25 cellular contexts compared by ENCODE assay signal in genomic region chr11:80686889-80687288, GRCh38.
DNase-seq lines count a peak whose midpoint lies in the region; ATAC-seq and TF ChIP-seq lines count a peak whose summit lies in the region.
"Had no signal": no experiment of that assay in that cellular context is flagged by ENCODE, and none has a peak within 500 bp of the region (broad histone marks: within the 10 kb centered on the region; RNA-seq: fewer than 3 reads in every experiment).

No MANE protein-coding gene starts in this region.

- H2AFZ ChIP-seq in GM23338 = no peak overlapping the region

- CTCF ChIA-PET in WTC11 (lab: Charles Lee) = no interaction called here

- H3K18ac ChIP-seq in mesendoderm (ENCODE audit: low read length) = no peak overlapping the region

- no peaks in the 10 kb centered on the region for H3K27me3 Mint-ChIP-seq in GM23338 (ENCODE audit: insufficient read depth, low read depth, poor library complexity)
- H3K27me3 Mint-ChIP-seq in WTC11 (ENCODE audit: low read depth) = no peaks in the 10 kb centered on the region
- H3K27me3 Mint-ChIP-seq in endodermal cell (ENCODE audit: insufficient read depth) = no peaks in the 10 kb centered on the region
- H3K27me3 Mint-ChIP-seq: CD4-positive, alpha-beta memory T cell; CD4-positive, CD25-positive, alpha-beta regulatory T cell; CD8-positive, alpha-beta memory T cell had no signal

- H3K27ac ChIP-seq in GM23338 (ENCODE audit: low read depth) (no peak overlapping the region), endodermal cell (ENCODE audit: low read depth, low read length) (no peak overlapping the region), mesendoderm (ENCODE audit: low read depth, low read length) (no peak overlapping the region)
- H3K27ac ChIP-seq: BLaER1 had no signal

- H2BK120ac ChIP-seq in mesendoderm (ENCODE audit: low read depth, low read length) = no peak overlapping the region

- H3K27ac Mint-ChIP-seq in GM23338 (no peak overlapping the region), WTC11 (no peak overlapping the region), endodermal cell (no peak overlapping the region)
- H3K27ac Mint-ChIP-seq: CD14-positive monocyte; CD4-positive, alpha-beta memory T cell; CD4-positive, CD25-positive, alpha-beta regulatory T cell; CD8-positive, alpha-beta memory T cell had no signal

- no peak overlapping the region for H2BK15ac ChIP-seq in mesendoderm (replicated peaks; ENCODE audit: low read depth)

- no peak overlapping the region for H3K56ac ChIP-seq in mesendoderm (ENCODE audit: low read length)

- H3K23ac ChIP-seq in mesendoderm (ENCODE audit: low read length) = no peak overlapping the region

- no peaks in the 10 kb centered on the region for H3F3A ChIP-seq in GM23338 (replicated peaks; ENCODE audit: low read depth)

- H3K4me3 ChIP-seq in GM23338 (no peak overlapping the region), endodermal cell (ENCODE audit: low read length) (no peak overlapping the region), mesendoderm (ENCODE audit: low read length) (no peak overlapping the region)
- H3K4me3 ChIP-seq: BLaER1 had no signal

- no peak overlapping the region for H2BK5ac ChIP-seq in mesendoderm (ENCODE audit: low read length)

- no peaks in the 10 kb centered on the region for H3K79me2 ChIP-seq in GM23338 (replicated peaks; ENCODE audit: insufficient read depth)
- H3K79me2 ChIP-seq in mesendoderm (ENCODE audit: control insufficient read depth, insufficient read depth, low read length) = no peaks in the 10 kb centered on the region

- 93% methylated on average over 4 of the region's 4 CpGs; no CpG with 5 or more reads in 1 of the 2 experiments for WGBS in endodermal cell (ENCODE audit: insufficient coverage in 1 of 2, insufficient read length in 1 of 2), 2 experiments
- no CpG with 5 or more reads among the region's 4 CpGs for WGBS in mesendoderm (ENCODE audit: extremely low coverage, insufficient coverage, low lambda C conversion rate)

- TF ChIP-seq CTCF in GM23338 (conservative IDR thresholded peaks at IDR 0.05; ENCODE audit: low read depth in 2 of 2) (no peak), WTC11 (IDR thresholded peaks at IDR 0.05) (no peak), endodermal cell (conservative IDR thresholded peaks at IDR 0.05) (no peak)

- 0 out of 2 replicates have a peak, but pooled peaks cover 6% of the 10 kb centered on the region for H3K9me2 ChIP-seq in GM23338 (ENCODE audit: insufficient read depth)

- H3K36me3 Mint-ChIP-seq in GM23338 (ENCODE audit: low read depth) (no peaks in the 10 kb centered on the region), WTC11 (no peaks in the 10 kb centered on the region), endodermal cell (ENCODE audit: low read depth) (no peaks in the 10 kb centered on the region)
- H3K36me3 Mint-ChIP-seq: CD14-positive monocyte; CD4-positive, alpha-beta memory T cell; CD4-positive, CD25-positive, alpha-beta regulatory T cell; CD8-positive, alpha-beta memory T cell had no signal

- H3K4me3 Mint-ChIP-seq in GM23338 (no peak overlapping the region), WTC11 (no peak overlapping the region), endodermal cell (no peak overlapping the region)
- H3K4me3 Mint-ChIP-seq: CD14-positive monocyte; CD4-positive, alpha-beta memory T cell; CD4-positive, CD25-positive, alpha-beta regulatory T cell; CD8-positive, alpha-beta memory T cell had no signal

- no peaks in the 10 kb centered on the region for H3K27me3 ChIP-seq in GM23338 (ENCODE audit: insufficient read depth)
- no peaks in the 10 kb centered on the region for H3K27me3 ChIP-seq in endodermal cell (ENCODE audit: control insufficient read depth, insufficient read depth, low read length, poor library complexity, severe bottlenecking)
- no peaks in the 10 kb centered on the region for H3K27me3 ChIP-seq in mesendoderm (ENCODE audit: insufficient read depth, low read length, poor library complexity)
- H3K27me3 ChIP-seq: BE2C, BLaER1 had no signal

- H3K9me3 Mint-ChIP-seq in GM23338 = no peaks in the 10 kb centered on the region
- no peaks in the 10 kb centered on the region for H3K9me3 Mint-ChIP-seq in WTC11
- H3K9me3 Mint-ChIP-seq in endodermal cell = no peaks in the 10 kb centered on the region

- no peak overlapping the region for H2AK5ac ChIP-seq in mesendoderm (ENCODE audit: low read length)

- H3K4ac ChIP-seq in mesendoderm (ENCODE audit: low read depth, low read length) = no peak overlapping the region

- H3K4me1 ChIP-seq in GM23338 (ENCODE audit: insufficient read depth) = no peaks in the 10 kb centered on the region
- H3K4me1 ChIP-seq in endodermal cell (ENCODE audit: control insufficient read depth, insufficient read depth, low read length) = no peaks in the 10 kb centered on the region
- peaks cover 4% of the 10 kb centered on the region for H3K4me1 ChIP-seq in mesendoderm (ENCODE audit: control insufficient read depth, low read depth, low read length)
- H3K4me1 ChIP-seq: BE2C, BLaER1 had no signal

- peaks cover 8% of the 10 kb centered on the region; the same call in 2 of the 3 replicates for H3K4me1 Mint-ChIP-seq in GM23338
- H3K4me1 Mint-ChIP-seq in WTC11 = peaks cover 14% of the 10 kb centered on the region
- H3K4me1 Mint-ChIP-seq in endodermal cell = peaks cover 28% of the 10 kb centered on the region
- H3K4me1 Mint-ChIP-seq: CD14-positive monocyte; CD4-positive, alpha-beta memory T cell; CD4-positive, CD25-positive, alpha-beta regulatory T cell; CD8-positive, alpha-beta memory T cell had no signal

- H3K9me3 ChIP-seq in endodermal cell (ENCODE audit: control insufficient read depth, low read length) = no peaks in the 10 kb centered on the region
- H3K9me3 ChIP-seq: BE2C, BLaER1 had no signal

- ATAC-seq in GM23338 (no peak), WTC11 (peak; percentile 80), GM18505 (IDR thresholded peaks at IDR 0.05; ENCODE audit: unreplicated experiment) (no peak), SK-N-SH treated with all-trans-retinoic acid at 6 μM for 48 hours (no peak)

- no peaks in the 10 kb centered on the region for H3K36me3 ChIP-seq in GM23338 (ENCODE audit: insufficient read depth)
- H3K36me3 ChIP-seq in endodermal cell (ENCODE audit: control insufficient read depth, insufficient read depth, low read length) = no peaks in the 10 kb centered on the region
- no peaks in the 10 kb centered on the region for H3K36me3 ChIP-seq in mesendoderm (ENCODE audit: control insufficient read depth, insufficient read depth, low read length)
- H3K36me3 ChIP-seq: BE2C, BLaER1 had no signal

- POLR2A ChIA-PET in WTC11 (lab: Charles Lee) = no interaction called here

- TF ChIP-seq POLR2A in GM18505 (IDR thresholded peaks at IDR 0.05; ENCODE audit: borderline replicate concordance, extremely low read depth, insufficient read depth, insufficient read length) = no peak

- no peaks in the 10 kb centered on the region for H3K79me1 ChIP-seq in mesendoderm (ENCODE audit: low read length)

- no peak overlapping the region for H4K5ac ChIP-seq in mesendoderm (ENCODE audit: low read length)

- DNase-seq in GM23338 (ENCODE audit: low spot score) (no peak), WTC11 (ENCODE audit: low spot score) (no peak), endodermal cell (peak; percentile 44), mesendoderm (peak; percentile 65), NCI-H146 treated with DMSO at 0.1 percent for 48 hours (lab: John Stamatoyannopoulos, UW; ENCODE audit: unreplicated experiment) (no peak), NCI-H69 (lab: John Stamatoyannopoulos, UW) (no peak)
- DNase-seq: 8988T; ACHN; BE2C; C1 segment of cervical spinal cord; CD4-positive, alpha-beta memory T cell; CD4-positive, CD25-positive, alpha-beta regulatory T cell; CD8-positive, alpha-beta memory T cell; COR-L47; DMS 273 treated with DMSO at 0.1 percent for 48 hours; DMS153; DMS53; DMS79; DND-41; EL; GF-D8 had no signal

- H3K4me2 ChIP-seq in GM23338 (0 out of 2 replicates have a peak overlapping the region, but pooled peaks have one; percentile 12), mesendoderm (ENCODE audit: low read length) (no peak overlapping the region)
- H3K4me2 ChIP-seq: BLaER1 had no signal

- H4K20me1 ChIP-seq in GM23338 (replicated peaks; ENCODE audit: insufficient read depth) = no peaks in the 10 kb centered on the region
- H4K20me1 ChIP-seq: BLaER1 had no signal

- H4K8ac ChIP-seq in mesendoderm (ENCODE audit: low read depth, low read length) = no peak overlapping the region

- H3K9ac ChIP-seq in endodermal cell (ENCODE audit: extremely low read depth, low read length, poor library complexity, severe bottlenecking) (no peak overlapping the region), mesendoderm (ENCODE audit: low read length) (no peak overlapping the region)
- H3K9ac ChIP-seq: BLaER1 had no signal

TF ChIP-seq in WTC11, 78 proteins besides CTCF, POLR2A, EP300 and RAD21 (continues in another document):
- TF ChIP-seq IRF1 (CRISPR knock-in tag; IDR thresholded peaks at IDR 0.05) = no peak
- TF ChIP-seq ZNF423 (CRISPR knock-in tag; IDR thresholded peaks at IDR 0.05) = no peak
- no peak for TF ChIP-seq GABPB1 (CRISPR knock-in tag; IDR thresholded peaks at IDR 0.05)

TF ChIP-seq in SK-N-SH treated with all-trans-retinoic acid at 6 μM for 48 hours, 23 proteins besides CTCF, POLR2A, EP300 and RAD21 (continues in another document):
- TF ChIP-seq CSDC2 (CRISPR knock-in tag; IDR thresholded peaks at IDR 0.05) (no peak), PATZ1 (CRISPR knock-in tag; IDR thresholded peaks at IDR 0.05; ENCODE audit: borderline replicate concordance) (no peak), ZNF565 (CRISPR knock-in tag; conservative IDR thresholded peaks at IDR 0.05; ENCODE audit: low read depth) (no peak), BACH2 (CRISPR knock-in tag; IDR thresholded peaks at IDR 0.05; ENCODE audit: borderline replicate concordance) (no peak)

Comparison
In these comparisons a context has a peak if more than half of its experiments do, and no peak if none do; other contexts are left out.
1. DNase-seq: peak in endodermal cell (single experiment) and mesendoderm (single experiment); none in GM23338 (single experiment), WTC11 (single experiment), NCI-H146 treated with DMSO at 0.1 percent for 48 hours (single experiment) and NCI-H69 (single experiment).